8 cellular contexts compared by ENCODE assay signal in the genomic region with DNA sequence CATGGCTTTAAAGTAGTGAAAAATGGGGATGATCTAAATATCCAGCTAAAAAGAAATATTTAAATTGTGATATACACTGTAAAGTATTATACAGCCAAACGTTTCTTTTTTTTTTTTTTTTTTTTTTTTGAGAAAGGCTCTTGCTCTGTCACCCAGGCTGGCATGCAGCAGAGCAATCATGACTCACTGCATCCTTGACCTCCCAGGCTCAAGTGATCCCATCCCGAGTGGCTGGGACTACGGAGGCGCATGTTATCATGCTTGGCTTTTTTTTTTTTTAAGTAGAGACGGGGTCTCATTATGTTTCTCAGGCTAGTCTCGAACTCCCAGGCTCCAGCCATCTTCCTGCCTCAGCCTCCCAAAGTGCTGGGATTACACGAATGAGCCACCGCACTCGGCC. TPM values are rescaled to one million over a fixed set of nuclear protein-coding genes. Genes with fewer than 3 reads are reported as not detected.
DNase-seq lines count a peak whose midpoint lies in the region; ATAC-seq and TF ChIP-seq lines count a peak whose summit lies in the region.

No MANE protein-coding gene starts in this region.

- no peaks in the 10 kb centered on the region for H3K27me3 Mint-ChIP-seq in activated CD4-positive, alpha-beta T cell treated with anti-CD3 and anti-CD28 coated beads for 36 hours

- no peaks in the 10 kb centered on the region for H3K9me3 Mint-ChIP-seq in activated CD4-positive, alpha-beta T cell treated with anti-CD3 and anti-CD28 coated beads for 36 hours (ENCODE audit: low read depth)

- no peaks in the 10 kb centered on the region for H3K36me3 ChIP-seq in GM23248 (ENCODE audit: low read depth)
- no peaks in the 10 kb centered on the region for H3K36me3 ChIP-seq in sigmoid colon

- H3K36me3 Mint-ChIP-seq in activated CD4-positive, alpha-beta T cell treated with anti-CD3 and anti-CD28 coated beads for 36 hours (ENCODE audit: low read depth): no peaks in the 10 kb centered on the region

- POLR2A ChIA-PET in activated CD4-positive, alpha-beta T cell treated with anti-CD3 and anti-CD28 coated beads for 36 hours (lab: Charles Lee): no interaction called here

- peak; percentile 90 for DNase-seq in GM23248
- peak; percentile 50 for DNase-seq in Right ventricle myocardium superior
- no peak for DNase-seq in sigmoid colon
- DNase-seq in activated CD8-positive, alpha-beta memory T cell treated with anti-CD3 and anti-CD28 coated beads for 24 hours: no peak
- DNase-seq in activated CD4-positive, alpha-beta T cell treated with anti-CD3 and anti-CD28 coated beads for 36 hours: no peak
- no peak for DNase-seq in NCI-H2107 treated with DMSO at 0.1 percent for 48 hours (lab: John Stamatoyannopoulos, UW; ENCODE audit: unreplicated experiment)
- no peak for DNase-seq in NCI-H748 (lab: John Stamatoyannopoulos, UW; ENCODE audit: unreplicated experiment)

- H3F3A ChIP-seq in GM23248 (ENCODE audit: insufficient read depth): peaks cover 39% of the 10 kb centered on the region

- peak overlapping the region; percentile 55 for H3K4me2 ChIP-seq in GM23248 (ENCODE audit: unreplicated experiment)

- in situ Hi-C loops in GM23248 (cut with MboI): no loop called here

- H3K9me2 ChIP-seq in GM23248 (ENCODE audit: insufficient read depth): no peaks in the 10 kb centered on the region

- peaks cover 55% of the 10 kb centered on the region for H3K79me2 ChIP-seq in GM23248 (ENCODE audit: insufficient read depth)

- WGBS in GM23248 (ENCODE audit: low coverage in 1 of 2, low lambda C conversion rate in 2 of 2, missing lambda C conversion rate in 2 of 2), 2 experiments: 14 to 15% methylated on average over 9 of the region's 9 CpGs
- 63 to 76% methylated on average over 9 of the region's 9 CpGs for WGBS in sigmoid colon, 2 donors

- no peaks in the 10 kb centered on the region for H4K20me1 ChIP-seq in GM23248 (ENCODE audit: insufficient read depth)

- CTCF ChIA-PET in activated CD4-positive, alpha-beta T cell treated with anti-CD3 and anti-CD28 coated beads for 36 hours (lab: Charles Lee): interaction anchor here (0.8 kb wide), 1 partner anchor 152 kb away, joined by 3 read pairs; no protein-coding TSS in a partner anchor

- H3K4me3 ChIP-seq in GM23248 (peak overlapping the region; percentile 30), sigmoid colon (no peak overlapping the region)

- ATAC-seq in SK-N-SH treated with all-trans-retinoic acid at 6 μM for 48 hours: peak; percentile 77
- ATAC-seq in Right ventricle myocardium superior (ENCODE audit: poor library complexity): peak; percentile 81
- no peak for ATAC-seq in activated CD4-positive, alpha-beta T cell treated with anti-CD3 and anti-CD28 coated beads for 36 hours

- no peak overlapping the region for H3K4me3 Mint-ChIP-seq in activated CD4-positive, alpha-beta T cell treated with anti-CD3 and anti-CD28 coated beads for 36 hours

- intact Hi-C loops in Right ventricle myocardium superior (cut with DNase I): no loop called here
- intact Hi-C loops in sigmoid colon (cut with DNase I): no loop called here
- intact Hi-C loops in activated CD4-positive, alpha-beta T cell treated with anti-CD3 and anti-CD28 coated beads for 36 hours (cut with DNase I, micrococcal nuclease): loop anchor here in 1 of 2 experiments (5.0 kb wide), 1 partner anchor 94 kb away; the partner anchor contains the start of gene UGDH

- no peak for TF ChIP-seq POLR2A in sigmoid colon (IDR thresholded peaks at IDR 0.05)

- peaks cover 55% of the 10 kb centered on the region for H3K4me1 ChIP-seq in GM23248 (ENCODE audit: insufficient read depth)
- H3K4me1 ChIP-seq in sigmoid colon: peaks cover 0 to 37% (median 32%) of the 10 kb centered on the region in 4 donors

- 0 out of 2 replicates have a peak overlapping the region, but pooled peaks have one; percentile 0 for H2AFZ ChIP-seq in GM23248

- H3K27ac Mint-ChIP-seq in activated CD4-positive, alpha-beta T cell treated with anti-CD3 and anti-CD28 coated beads for 36 hours: no peak overlapping the region

- TF ChIP-seq EP300 in sigmoid colon (IDR thresholded peaks at IDR 0.05): no peak

- H3K27ac ChIP-seq in GM23248 (peak overlapping the region; percentile 84), sigmoid colon (peak overlapping the region; percentile 58 to 81 (median 72))

- H3K9me3 ChIP-seq in GM23248 (ENCODE audit: low read depth) (no peaks in the 10 kb centered on the region), sigmoid colon (no peaks in the 10 kb centered on the region)

- H3K27me3 ChIP-seq in GM23248 (replicated peaks; ENCODE audit: insufficient read depth) (no peaks in the 10 kb centered on the region), sigmoid colon (no peaks in the 10 kb centered on the region)

- H3K9ac ChIP-seq in GM23248: peak overlapping the region; percentile 67

- TF ChIP-seq CTCF in sigmoid colon (IDR thresholded peaks at IDR 0.05): no peak

- H3K4me1 Mint-ChIP-seq in activated CD4-positive, alpha-beta T cell treated with anti-CD3 and anti-CD28 coated beads for 36 hours: peaks cover 15% of the 10 kb centered on the region

TF ChIP-seq in SK-N-SH treated with all-trans-retinoic acid at 6 μM for 48 hours, 23 proteins besides CTCF, POLR2A, EP300 and RAD21:
- no peak for TF ChIP-seq ZC3H10 (CRISPR knock-in tag; IDR thresholded peaks at IDR 0.05)
- no peak for TF ChIP-seq TOX (CRISPR knock-in tag; IDR thresholded peaks at IDR 0.05; ENCODE audit: borderline replicate concordance)
- TF ChIP-seq TCF4 (CRISPR knock-in tag; IDR thresholded peaks at IDR 0.05; ENCODE audit: borderline replicate concordance): no peak

RNA-seq across cellular contexts. Expression of gene SMIM14, which starts 17.1 kb away (rescaled TPM):
- total RNA-seq in GM23248 (2014; rRNA removed; shearing (Covaris generic)): 54.5 and 67.5 TPM in 2 replicates
- polyA plus RNA-seq in GM23248 (2016; fragmentation: Nextera tagmentation; extraction: Ambion mirVana) (147 and 157 TPM in 2 replicates), sigmoid colon (100 to 1,000 TPM in 2 of 3 donors, 10 to 100 TPM in 1; 43.5 to 341 (median 174) TPM)
- total RNA-seq in Right ventricle myocardium superior (11.3 TPM), sigmoid colon (10 to 100 TPM; 16.6 to 33.9 (median 27.8) TPM)
- total RNA-seq in activated CD4-positive, alpha-beta T cell treated with anti-CD3 and anti-CD28 coated beads for 36 hours: 1 to 10 TPM; 1.4 to 2.0 TPM

Comparison
In these comparisons a context has a peak if more than half of its experiments do, and no peak if none do; other contexts are left out.
1. DNase-seq: peak in GM23248 (single experiment) and Right ventricle myocardium superior (single experiment); none in sigmoid colon (single experiment), activated CD8-positive, alpha-beta memory T cell treated with anti-CD3 and anti-CD28 coated beads for 24 hours (single experiment), activated CD4-positive, alpha-beta T cell treated with anti-CD3 and anti-CD28 coated beads for 36 hours (single experiment), NCI-H2107 treated with DMSO at 0.1 percent for 48 hours (single experiment) and NCI-H748 (single experiment).